In the genomic region with DNA sequence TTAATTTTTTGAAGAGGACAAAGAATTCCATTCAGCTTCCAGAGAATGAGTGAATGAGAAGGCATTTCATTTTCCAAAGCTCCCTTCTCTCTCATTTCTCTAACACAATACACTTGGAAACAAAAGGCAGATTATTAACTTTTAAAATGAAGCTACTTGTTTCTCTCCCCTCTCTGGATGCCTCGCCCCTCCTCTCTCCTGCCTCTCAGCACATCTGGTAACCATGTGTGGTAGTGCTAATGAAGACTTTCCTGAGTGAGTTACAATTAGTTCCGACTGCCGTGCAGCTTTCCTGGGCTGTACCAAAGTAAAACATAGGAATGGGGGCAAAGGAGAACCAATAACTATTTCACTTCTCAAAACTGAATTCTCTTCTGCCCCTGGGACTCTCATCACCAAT, we compare ENCODE assay signal across 27 cellular contexts.
DNase-seq lines count a peak whose midpoint lies in the region; ATAC-seq and TF ChIP-seq lines count a peak whose summit lies in the region.
"Had no signal": no experiment of that assay in that cellular context is flagged by ENCODE, and none has a peak within 500 bp of the region (broad histone marks: within the 10 kb centered on the region; RNA-seq: fewer than 3 reads in every experiment).

No MANE protein-coding gene starts in this region.

- H3K4me3 Mint-ChIP-seq in stimulated activated naive B cell treated with anti-CD40 and anti-IgM and Interleukin-4, amounts not matched to agents 10 μg/mL and 1 μg/mL and 100 μg/mL, for 72 hours = no peak overlapping the region
- H3K4me3 Mint-ChIP-seq: activated CD4-positive, alpha-beta memory T cell treated with anti-CD3 and anti-CD28 coated beads for 36 hours; CD14-positive monocyte had no signal

- H3K9me3 ChIP-seq in HEK293 (ENCODE audit: control insufficient read depth, insufficient read depth, low read depth, low read length) = no peaks in the 10 kb centered on the region

- no peaks in the 10 kb centered on the region for H3K27me3 Mint-ChIP-seq in stimulated activated naive B cell treated with anti-CD40 and anti-IgM and Interleukin-4, amounts not matched to agents 10 μg/mL and 1 μg/mL and 100 μg/mL, for 72 hours
- H3K27me3 Mint-ChIP-seq: activated CD4-positive, alpha-beta memory T cell treated with anti-CD3 and anti-CD28 coated beads for 36 hours; progenitor cell of endocrine pancreas had no signal

- H3K36me3 ChIP-seq in HEK293 (ENCODE audit: control insufficient read depth in 2 of 2, insufficient read depth in 1 of 2, low read length in 2 of 2) = no peaks in the 10 kb centered on the region
- H3K36me3 ChIP-seq: brain microvascular endothelial cell, heart left ventricle had no signal

- no peaks in the 10 kb centered on the region for H3K4me1 Mint-ChIP-seq in stimulated activated naive B cell treated with anti-CD40 and anti-IgM and Interleukin-4, amounts not matched to agents 10 μg/mL and 1 μg/mL and 100 μg/mL, for 72 hours
- H3K4me1 Mint-ChIP-seq: CD14-positive monocyte had no signal

- peak overlapping the region; percentile 60 for H3K27ac Mint-ChIP-seq in stimulated activated naive B cell treated with anti-CD40 and anti-IgM and Interleukin-4, amounts not matched to agents 10 μg/mL and 1 μg/mL and 100 μg/mL, for 72 hours
- H3K27ac Mint-ChIP-seq: activated CD4-positive, alpha-beta memory T cell treated with anti-CD3 and anti-CD28 coated beads for 36 hours; CD14-positive monocyte; progenitor cell of endocrine pancreas had no signal

- peak; percentile 20 for DNase-seq in astrocyte of the cerebellum (ENCODE audit: low read depth)
- peak; percentile 22 for DNase-seq in iris pigment epithelial cell (ENCODE audit: low read depth)
- DNase-seq in stimulated activated naive B cell treated with anti-CD40 and anti-IgM and Interleukin-4, amounts not matched to agents 10 μg/mL and 1 μg/mL and 100 μg/mL, for 72 hours = no peak
- no peak for DNase-seq in dedifferentiated amniotic fluid mesenchymal stem cell (ENCODE audit: extremely low spot score)
- no peak for DNase-seq in HT-29 (ENCODE audit: low spot score)
- DNase-seq: activated CD4-positive, alpha-beta memory T cell treated with anti-CD3 and anti-CD28 coated beads for 36 hours; activated CD4-positive, CD25-positive, alpha-beta regulatory T cell treated with anti-CD3 and anti-CD28 coated beads, Interleukin-2, amount 50 U/mL, for 72 hours; activated naive CD4-positive, alpha-beta T cell; brain microvascular endothelial cell; DMS79; effector CD4-positive, alpha-beta T cell; foreskin fibroblast; GOT3; heart left ventricle; kidney; NCI-H1417 treated with DMSO at 0.1 percent for 48 hours; NCI-H2081; NCI-H524 treated with DMSO at 0.1 percent for 48 hours; stimulated activated CD4-positive, alpha-beta T cell treated with anti-CD3 and anti-CD28 coated beads, Interleukin-15, amount 100 ng/mL, for 24 hours; stimulated activated CD4-positive, alpha-beta T cell treated with anti-CD3 and anti-CD28 coated beads, Interleukin-4, amount 100 ng/mL, for 4 hours; T-helper 2 cell; trophoblast cell had no signal

- POLR2A ChIA-PET in HEK293 (lab: Yijun Ruan, JAX) = interaction anchor here (0.6 to 0.7 kb wide), 2 partner anchors 11 to 28 kb away, joined by 4 to 5 read pairs; no protein-coding TSS in a partner anchor

- peaks cover 9% of the 10 kb centered on the region; the same call in 1 of the 2 replicates for H3K4me1 ChIP-seq in HEK293 (ENCODE audit: control insufficient read depth, insufficient read depth, low read length)

- no peak overlapping the region for H3K27ac ChIP-seq in HEK293 (ENCODE audit: extremely low read depth, low read depth, low read length)
- H3K27ac ChIP-seq: brain microvascular endothelial cell, heart left ventricle, KMS-11 had no signal

- no peak overlapping the region for H3K4me3 ChIP-seq in HEK293 (ENCODE audit: low read depth, low read length)
- no peak overlapping the region for H3K4me3 ChIP-seq in astrocyte of the cerebellum (ENCODE audit: low read depth, low read length)
- H3K4me3 ChIP-seq: heart left ventricle had no signal

- peaks cover 0 to 3% of the 10 kb centered on the region in 2 donors for H3K9me3 Mint-ChIP-seq in stimulated activated naive B cell treated with anti-CD40 and anti-IgM and Interleukin-4, amounts not matched to agents 10 μg/mL and 1 μg/mL and 100 μg/mL, for 72 hours

- TF ChIP-seq CTCF in HEK293 (tag by site-specific recombination; IDR thresholded peaks at IDR 0.05) = no peak
- no peak for TF ChIP-seq CTCF in astrocyte of the cerebellum (IDR thresholded peaks at IDR 0.05; ENCODE audit: low read depth, low read length, missing control alignments)

- in situ Hi-C loops in astrocyte of the cerebellum (cut with HindIII; ENCODE audit: low sequenced_read_pairs) = no loop called here

- no peaks in the 10 kb centered on the region for H3K36me3 Mint-ChIP-seq in stimulated activated naive B cell treated with anti-CD40 and anti-IgM and Interleukin-4, amounts not matched to agents 10 μg/mL and 1 μg/mL and 100 μg/mL, for 72 hours
- H3K36me3 Mint-ChIP-seq: activated CD4-positive, alpha-beta memory T cell treated with anti-CD3 and anti-CD28 coated beads for 36 hours; CD14-positive monocyte had no signal

- CTCF ChIA-PET in HEK293 (lab: Yijun Ruan, JAX) = no interaction called here

- ATAC-seq in stimulated activated naive B cell treated with anti-CD40 and anti-IgM and Interleukin-4, amounts not matched to agents 10 μg/mL and 1 μg/mL and 100 μg/mL, for 72 hours (replicated peaks) = no peak
- ATAC-seq in GM21381 (IDR thresholded peaks at IDR 0.05; ENCODE audit: unreplicated experiment) = no peak
- ATAC-seq: heart left ventricle had no signal

TF ChIP-seq in HEK293, 187 proteins besides CTCF, POLR2A, EP300 and RAD21:
- TF ChIP-seq, protein P1, sequence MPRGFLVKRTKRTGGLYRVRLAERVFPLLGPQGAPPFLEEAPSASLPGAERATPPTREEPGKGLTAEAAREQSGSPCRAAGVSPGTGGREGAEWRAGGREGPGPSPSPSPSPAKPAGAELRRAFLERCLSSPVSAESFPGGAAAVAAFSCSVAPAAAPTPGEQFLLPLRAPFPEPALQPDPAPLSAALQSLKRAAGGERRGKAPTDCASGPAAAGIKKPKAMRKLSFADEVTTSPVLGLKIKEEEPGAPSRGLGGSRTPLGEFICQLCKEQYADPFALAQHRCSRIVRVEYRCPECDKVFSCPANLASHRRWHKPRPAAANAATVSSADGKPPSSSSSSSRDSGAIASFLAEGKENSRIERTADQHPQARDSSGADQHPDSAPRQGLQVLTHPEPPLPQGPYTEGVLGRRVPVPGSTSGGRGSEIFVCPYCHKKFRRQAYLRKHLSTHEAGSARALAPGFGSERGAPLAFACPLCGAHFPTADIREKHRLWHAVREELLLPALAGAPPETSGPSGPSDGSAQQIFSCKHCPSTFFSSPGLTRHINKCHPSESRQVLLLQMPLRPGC (tag by site-specific recombination; IDR thresholded peaks at IDR 0.05) = no peak
- no peak for TF ChIP-seq ZNF121 (tag by site-specific recombination; IDR thresholded peaks at IDR 0.05)
- TF ChIP-seq, protein P2, sequence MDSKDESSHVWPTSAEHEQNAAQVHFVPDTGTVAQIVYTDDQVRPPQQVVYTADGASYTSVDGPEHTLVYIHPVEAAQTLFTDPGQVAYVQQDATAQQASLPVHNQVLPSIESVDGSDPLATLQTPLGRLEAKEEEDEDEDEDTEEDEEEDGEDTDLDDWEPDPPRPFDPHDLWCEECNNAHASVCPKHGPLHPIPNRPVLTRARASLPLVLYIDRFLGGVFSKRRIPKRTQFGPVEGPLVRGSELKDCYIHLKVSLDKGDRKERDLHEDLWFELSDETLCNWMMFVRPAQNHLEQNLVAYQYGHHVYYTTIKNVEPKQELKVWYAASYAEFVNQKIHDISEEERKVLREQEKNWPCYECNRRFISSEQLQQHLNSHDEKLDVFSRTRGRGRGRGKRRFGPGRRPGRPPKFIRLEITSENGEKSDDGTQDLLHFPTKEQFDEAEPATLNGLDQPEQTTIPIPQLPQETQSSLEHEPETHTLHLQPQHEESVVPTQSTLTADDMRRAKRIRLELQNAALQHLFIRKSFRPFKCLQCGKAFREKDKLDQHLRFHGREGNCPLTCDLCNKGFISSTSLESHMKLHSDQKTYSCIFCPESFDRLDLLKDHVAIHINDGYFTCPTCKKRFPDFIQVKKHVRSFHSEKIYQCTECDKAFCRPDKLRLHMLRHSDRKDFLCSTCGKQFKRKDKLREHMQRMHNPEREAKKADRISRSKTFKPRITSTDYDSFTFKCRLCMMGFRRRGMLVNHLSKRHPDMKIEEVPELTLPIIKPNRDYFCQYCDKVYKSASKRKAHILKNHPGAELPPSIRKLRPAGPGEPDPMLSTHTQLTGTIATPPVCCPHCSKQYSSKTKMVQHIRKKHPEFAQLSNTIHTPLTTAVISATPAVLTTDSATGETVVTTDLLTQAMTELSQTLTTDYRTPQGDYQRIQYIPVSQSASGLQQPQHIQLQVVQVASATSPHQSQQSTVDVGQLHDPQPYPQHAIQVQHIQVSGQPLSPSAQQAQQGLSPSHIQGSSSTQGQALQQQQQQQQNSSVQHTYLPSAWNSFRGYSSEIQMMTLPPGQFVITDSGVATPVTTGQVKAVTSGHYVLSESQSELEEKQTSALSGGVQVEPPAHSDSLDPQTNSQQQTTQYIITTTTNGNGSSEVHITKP (tag by site-specific recombination; IDR thresholded peaks at IDR 0.05) = peak; percentile 52; the same call in 1 of the 2 replicates
TF ChIP-seq in HEK293: peak in this region for 1.

Comparison
In these comparisons a context has a peak if more than half of its experiments do, and no peak if none do; other contexts are left out.
1. DNase-seq: peak in astrocyte of the cerebellum (single experiment) and iris pigment epithelial cell (single experiment); none in stimulated activated naive B cell treated with anti-CD40 and anti-IgM and Interleukin-4, amounts not matched to agents 10 μg/mL and 1 μg/mL and 100 μg/mL, for 72 hours (single experiment), dedifferentiated amniotic fluid mesenchymal stem cell (single experiment) and HT-29 (single experiment).